In the genomic region with DNA sequence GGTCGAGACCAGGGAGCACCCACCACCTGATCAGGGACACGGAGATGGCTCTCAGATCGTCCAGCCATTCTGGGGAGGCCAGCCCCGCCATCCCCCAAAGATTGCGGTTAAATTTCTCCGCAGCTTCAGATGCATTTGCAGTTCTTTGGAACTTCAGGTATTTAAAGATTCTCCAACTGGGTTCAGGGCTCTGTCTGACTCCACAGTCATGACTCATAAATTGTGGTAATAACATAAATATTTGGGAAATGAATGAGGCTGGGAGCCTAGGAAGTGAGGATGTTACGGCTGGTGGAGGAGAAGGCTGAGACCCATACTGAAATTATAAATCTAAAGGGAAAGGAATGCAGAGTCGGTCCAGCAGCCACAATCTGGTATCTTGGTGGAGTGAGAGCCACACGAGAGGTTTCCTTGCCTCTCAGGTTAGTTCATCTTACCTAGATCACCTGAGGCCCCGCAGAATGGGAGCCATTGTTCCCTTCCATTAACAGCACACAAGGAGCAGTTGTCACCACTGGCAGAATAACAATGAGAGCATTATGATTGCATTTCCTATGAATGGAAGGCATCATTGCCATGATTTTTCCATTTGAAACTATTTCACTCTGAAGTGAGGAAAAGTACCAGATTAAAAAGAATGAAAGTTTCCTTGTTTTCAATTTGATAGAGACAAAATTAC, we compare ENCODE assay signal across 1 cellular context.
TF ChIP-seq lines count a peak whose summit lies in the region.

No MANE protein-coding gene starts in this region.

TF ChIP-seq in GM23338, 12 proteins besides CTCF, POLR2A, EP300 and RAD21 (continued from another document):
- TF ChIP-seq, protein P1, sequence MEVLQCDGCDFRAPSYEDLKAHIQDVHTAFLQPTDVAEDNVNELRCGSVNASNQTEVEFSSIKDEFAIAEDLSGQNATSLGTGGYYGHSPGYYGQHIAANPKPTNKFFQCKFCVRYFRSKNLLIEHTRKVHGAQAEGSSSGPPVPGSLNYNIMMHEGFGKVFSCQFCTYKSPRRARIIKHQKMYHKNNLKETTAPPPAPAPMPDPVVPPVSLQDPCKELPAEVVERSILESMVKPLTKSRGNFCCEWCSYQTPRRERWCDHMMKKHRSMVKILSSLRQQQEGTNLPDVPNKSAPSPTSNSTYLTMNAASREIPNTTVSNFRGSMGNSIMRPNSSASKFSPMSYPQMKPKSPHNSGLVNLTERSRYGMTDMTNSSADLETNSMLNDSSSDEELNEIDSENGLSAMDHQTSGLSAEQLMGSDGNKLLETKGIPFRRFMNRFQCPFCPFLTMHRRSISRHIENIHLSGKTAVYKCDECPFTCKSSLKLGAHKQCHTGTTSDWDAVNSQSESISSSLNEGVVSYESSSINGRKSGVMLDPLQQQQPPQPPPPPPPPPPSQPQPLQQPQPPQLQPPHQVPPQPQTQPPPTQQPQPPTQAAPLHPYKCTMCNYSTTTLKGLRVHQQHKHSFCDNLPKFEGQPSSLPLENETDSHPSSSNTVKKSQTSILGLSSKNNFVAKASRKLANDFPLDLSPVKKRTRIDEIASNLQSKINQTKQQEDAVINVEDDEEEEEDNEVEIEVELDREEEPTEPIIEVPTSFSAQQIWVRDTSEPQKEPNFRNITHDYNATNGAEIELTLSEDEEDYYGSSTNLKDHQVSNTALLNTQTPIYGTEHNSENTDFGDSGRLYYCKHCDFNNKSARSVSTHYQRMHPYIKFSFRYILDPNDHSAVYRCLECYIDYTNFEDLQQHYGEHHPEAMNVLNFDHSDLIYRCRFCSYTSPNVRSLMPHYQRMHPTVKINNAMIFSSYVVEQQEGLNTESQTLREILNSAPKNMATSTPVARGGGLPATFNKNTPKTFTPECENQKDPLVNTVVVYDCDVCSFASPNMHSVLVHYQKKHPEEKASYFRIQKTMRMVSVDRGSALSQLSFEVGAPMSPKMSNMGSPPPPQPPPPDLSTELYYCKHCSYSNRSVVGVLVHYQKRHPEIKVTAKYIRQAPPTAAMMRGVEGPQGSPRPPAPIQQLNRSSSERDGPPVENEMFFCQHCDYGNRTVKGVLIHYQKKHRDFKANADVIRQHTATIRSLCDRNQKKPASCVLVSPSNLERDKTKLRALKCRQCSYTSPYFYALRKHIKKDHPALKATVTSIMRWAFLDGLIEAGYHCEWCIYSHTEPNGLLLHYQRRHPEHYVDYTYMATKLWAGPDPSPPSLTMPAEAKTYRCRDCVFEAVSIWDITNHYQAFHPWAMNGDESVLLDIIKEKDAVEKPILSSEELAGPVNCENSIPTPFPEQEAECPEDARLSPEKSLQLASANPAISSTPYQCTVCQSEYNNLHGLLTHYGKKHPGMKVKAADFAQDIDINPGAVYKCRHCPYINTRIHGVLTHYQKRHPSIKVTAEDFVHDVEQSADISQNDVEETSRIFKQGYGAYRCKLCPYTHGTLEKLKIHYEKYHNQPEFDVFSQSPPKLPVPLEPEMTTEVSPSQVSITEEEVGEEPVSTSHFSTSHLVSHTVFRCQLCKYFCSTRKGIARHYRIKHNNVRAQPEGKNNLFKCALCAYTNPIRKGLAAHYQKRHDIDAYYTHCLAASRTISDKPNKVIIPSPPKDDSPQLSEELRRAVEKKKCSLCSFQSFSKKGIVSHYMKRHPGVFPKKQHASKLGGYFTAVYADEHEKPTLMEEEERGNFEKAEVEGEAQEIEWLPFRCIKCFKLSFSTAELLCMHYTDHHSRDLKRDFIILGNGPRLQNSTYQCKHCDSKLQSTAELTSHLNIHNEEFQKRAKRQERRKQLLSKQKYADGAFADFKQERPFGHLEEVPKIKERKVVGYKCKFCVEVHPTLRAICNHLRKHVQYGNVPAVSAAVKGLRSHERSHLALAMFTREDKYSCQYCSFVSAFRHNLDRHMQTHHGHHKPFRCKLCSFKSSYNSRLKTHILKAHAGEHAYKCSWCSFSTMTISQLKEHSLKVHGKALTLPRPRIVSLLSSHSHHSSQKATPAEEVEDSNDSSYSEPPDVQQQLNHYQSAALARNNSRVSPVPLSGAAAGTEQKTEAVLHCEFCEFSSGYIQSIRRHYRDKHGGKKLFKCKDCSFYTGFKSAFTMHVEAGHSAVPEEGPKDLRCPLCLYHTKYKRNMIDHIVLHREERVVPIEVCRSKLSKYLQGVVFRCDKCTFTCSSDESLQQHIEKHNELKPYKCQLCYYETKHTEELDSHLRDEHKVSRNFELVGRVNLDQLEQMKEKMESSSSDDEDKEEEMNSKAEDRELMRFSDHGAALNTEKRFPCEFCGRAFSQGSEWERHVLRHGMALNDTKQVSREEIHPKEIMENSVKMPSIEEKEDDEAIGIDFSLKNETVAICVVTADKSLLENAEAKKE (CRISPR knock-in tag; IDR thresholded peaks at IDR 0.05) = peak; percentile 86
- peak; percentile 59; the same call in 1 of the 2 replicates for TF ChIP-seq CREB1 (CRISPR knock-in tag; IDR thresholded peaks at IDR 0.05; ENCODE audit: low read depth)
